ENCODE assay signal across 12 cellular contexts in the genomic region with DNA sequence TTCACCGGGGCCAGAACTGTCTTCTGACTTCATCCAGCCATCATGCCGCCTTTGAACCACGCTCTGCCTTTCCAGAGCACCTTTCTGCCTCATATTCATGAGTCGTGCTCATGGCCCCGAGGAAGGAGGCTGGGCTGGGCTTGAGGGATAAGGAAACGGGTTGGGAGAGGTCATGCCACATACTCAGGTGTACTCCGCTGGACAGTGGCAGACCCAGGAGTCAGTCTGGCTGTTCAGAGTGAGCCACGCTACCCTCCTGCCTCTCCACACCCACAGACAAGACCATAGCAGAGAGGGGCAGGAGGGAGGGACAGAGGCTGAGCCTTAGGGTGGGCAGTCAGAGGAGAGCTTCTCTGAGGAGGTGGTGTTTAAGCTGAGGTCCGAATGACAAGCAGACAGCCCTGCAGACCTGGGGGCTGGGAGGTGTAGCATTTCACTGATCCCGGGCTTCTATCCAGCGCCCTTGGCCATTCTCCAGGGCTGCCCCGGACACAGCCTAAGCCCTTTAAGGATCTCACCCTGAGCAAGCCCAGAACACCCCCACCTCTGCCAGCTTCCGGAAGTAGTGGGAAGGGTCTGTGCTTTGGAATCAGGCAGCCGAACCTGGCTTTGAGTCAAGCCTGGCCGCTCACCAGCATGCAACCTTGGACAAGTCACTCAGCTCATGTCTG.
DNase-seq lines count a peak whose midpoint lies in the region; FAIRE-seq and TF ChIP-seq lines count a peak whose summit lies in the region.
"Had no signal": no experiment of that assay in that cellular context is flagged by ENCODE, and none has a peak within 500 bp of the region (broad histone marks: within the 10 kb centered on the region; RNA-seq: fewer than 3 reads in every experiment).

No MANE protein-coding gene starts in this region.

- H3K36me3 ChIP-seq in bronchial epithelial cell (ENCODE audit: control insufficient read depth, insufficient read depth, low read length) (peaks cover 14% of the 10 kb centered on the region), mesenchymal stem cell (ENCODE audit: control insufficient read depth in 1 of 2, insufficient read depth in 2 of 2, low read depth in 1 of 2, low read length in 2 of 2) (peaks cover 0 to 59% of the 10 kb centered on the region in 2 experiments)
- H3K36me3 ChIP-seq: esophagus squamous epithelium had no signal

- H2BK5ac ChIP-seq in mesenchymal stem cell (ENCODE audit: low read depth, low read length, poor library complexity, severe bottlenecking): no peak overlapping the region

- H3K4ac ChIP-seq in mesenchymal stem cell (ENCODE audit: low read depth in 1 of 2, low read length in 2 of 2): no peak overlapping the region

- peak overlapping the region; percentile 44 for H2AK5ac ChIP-seq in mesenchymal stem cell (ENCODE audit: low read length, severe bottlenecking)

- H3K18ac ChIP-seq in mesenchymal stem cell (ENCODE audit: low read depth in 1 of 2, low read length in 2 of 2): no peak overlapping the region

- peak overlapping the region; percentile 60 for H3K27ac ChIP-seq in C4-2B
- no peak overlapping the region for H3K27ac ChIP-seq in mesenchymal stem cell (ENCODE audit: low read length, poor library complexity, severe bottlenecking)
- H3K27ac ChIP-seq: esophagus squamous epithelium had no signal

- no peaks in the 10 kb centered on the region for H3K27me3 Mint-ChIP-seq in activated T-helper 2 cell treated with anti-CD3 and anti-CD28 coated beads, Interferon-gamma antibody, Interleukin-2, Interleukin-4, amounts not matched to agents 10 μg/mL and 5 μg/mL and 100 μg/mL, durations not matched to agents 14 hours and 24 hours and 36 hours (ENCODE audit: low read depth)

- H3K9ac ChIP-seq in mesenchymal stem cell (ENCODE audit: low read length): no peak overlapping the region

- H2BK120ac ChIP-seq in mesenchymal stem cell (ENCODE audit: low read depth, low read length): no peak overlapping the region

- H3K4me1 Mint-ChIP-seq in activated T-helper 2 cell treated with anti-CD3 and anti-CD28 coated beads, Interferon-gamma antibody, Interleukin-2, Interleukin-4, amounts not matched to agents 10 μg/mL and 5 μg/mL and 100 μg/mL, durations not matched to agents 14 hours and 24 hours and 36 hours (ENCODE audit: low read depth): no peaks in the 10 kb centered on the region
- H3K4me1 Mint-ChIP-seq: naive thymus-derived CD8-positive, alpha-beta T cell had no signal

- peaks cover 12% of the 10 kb centered on the region for H3K9me3 ChIP-seq in mesenchymal stem cell (ENCODE audit: control insufficient read depth, low read length)

- no peak overlapping the region for H4K91ac ChIP-seq in mesenchymal stem cell (ENCODE audit: low read length)

- H3K27me3 ChIP-seq in bronchial epithelial cell (ENCODE audit: control insufficient read depth, insufficient read depth, low read length) (no peaks in the 10 kb centered on the region), mesenchymal stem cell (ENCODE audit: control insufficient read depth in 1 of 2, insufficient read depth in 1 of 2, low read length in 2 of 2) (peaks cover 0 to 27% of the 10 kb centered on the region in 2 experiments)

- no peaks in the 10 kb centered on the region for H3K36me3 Mint-ChIP-seq in activated T-helper 2 cell treated with anti-CD3 and anti-CD28 coated beads, Interferon-gamma antibody, Interleukin-2, Interleukin-4, amounts not matched to agents 10 μg/mL and 5 μg/mL and 100 μg/mL, durations not matched to agents 14 hours and 24 hours and 36 hours (ENCODE audit: low read depth)

- no peak overlapping the region for H4K8ac ChIP-seq in mesenchymal stem cell (ENCODE audit: low read length)

- DNase-seq in NCI-H2029 (lab: John Stamatoyannopoulos, UW): peak; percentile 54
- DNase-seq in bronchial epithelial cell (ENCODE audit: low read depth): peak; percentile 20
- no peak for DNase-seq in mesenchymal stem cell
- DNase-seq in activated T-helper 2 cell treated with anti-CD3 and anti-CD28 coated beads, Interferon-gamma antibody, Interleukin-2, Interleukin-4, amounts not matched to agents 10 μg/mL and 5 μg/mL and 100 μg/mL, durations not matched to agents 14 hours and 24 hours and 36 hours (ENCODE audit: low spot score): no peak
- DNase-seq in hepatic stellate cell (ENCODE audit: low spot score): no peak
- no peak for DNase-seq in NCI-H2107 (lab: John Stamatoyannopoulos, UW)
- no peak for DNase-seq in NCI-H526 (lab: John Stamatoyannopoulos, UW)
- DNase-seq: activated CD4-positive, CD25-positive, alpha-beta regulatory T cell; esophagus squamous epithelium; naive thymus-derived CD8-positive, alpha-beta T cell; NCI-H510A treated with DMSO at 0.1 percent for 48 hours had no signal

- H3K4me3 ChIP-seq in bronchial epithelial cell (ENCODE audit: low read depth, low read length) (no peak overlapping the region), mesenchymal stem cell (ENCODE audit: insufficient read depth in 1 of 2, low read depth in 1 of 2, low read length in 2 of 2) (no peak overlapping the region)
- H3K4me3 ChIP-seq: esophagus squamous epithelium had no signal

- H3K27ac Mint-ChIP-seq in activated T-helper 2 cell treated with anti-CD3 and anti-CD28 coated beads, Interferon-gamma antibody, Interleukin-2, Interleukin-4, amounts not matched to agents 10 μg/mL and 5 μg/mL and 100 μg/mL, durations not matched to agents 14 hours and 24 hours and 36 hours: no peak overlapping the region
- H3K27ac Mint-ChIP-seq: naive thymus-derived CD8-positive, alpha-beta T cell had no signal

- H3K9me3 Mint-ChIP-seq in activated T-helper 2 cell treated with anti-CD3 and anti-CD28 coated beads, Interferon-gamma antibody, Interleukin-2, Interleukin-4, amounts not matched to agents 10 μg/mL and 5 μg/mL and 100 μg/mL, durations not matched to agents 14 hours and 24 hours and 36 hours: no peaks in the 10 kb centered on the region

- no peak for TF ChIP-seq CTCF in C4-2B (conservative IDR thresholded peaks at IDR 0.05)
- TF ChIP-seq CTCF in bronchial epithelial cell (IDR thresholded peaks at IDR 0.05; ENCODE audit: insufficient read depth, low read length, severe bottlenecking): no peak

- H3K23ac ChIP-seq in mesenchymal stem cell (ENCODE audit: low read length in 2 of 2): no peak overlapping the region

- no peak overlapping the region for H3K4me3 Mint-ChIP-seq in activated T-helper 2 cell treated with anti-CD3 and anti-CD28 coated beads, Interferon-gamma antibody, Interleukin-2, Interleukin-4, amounts not matched to agents 10 μg/mL and 5 μg/mL and 100 μg/mL, durations not matched to agents 14 hours and 24 hours and 36 hours (ENCODE audit: low read depth)
- H3K4me3 Mint-ChIP-seq: naive thymus-derived CD8-positive, alpha-beta T cell had no signal

- 86% methylated on average over 13 of the region's 15 CpGs for WGBS in mesenchymal stem cell

- H2BK15ac ChIP-seq in mesenchymal stem cell (ENCODE audit: low read depth, poor library complexity, severe bottlenecking): no peak overlapping the region

- H2BK12ac ChIP-seq in mesenchymal stem cell (ENCODE audit: low read length in 2 of 2): no peak overlapping the region

- H3K4me1 ChIP-seq in mesenchymal stem cell (ENCODE audit: control insufficient read depth, insufficient read depth, low read depth, low read length): peaks cover 34% of the 10 kb centered on the region

- no peak overlapping the region for H3K14ac ChIP-seq in mesenchymal stem cell (ENCODE audit: low read length in 2 of 2)

- intact Hi-C loops in activated T-helper 2 cell treated with anti-CD3 and anti-CD28 coated beads, Interferon-gamma antibody, Interleukin-2, Interleukin-4, amounts not matched to agents 10 μg/mL and 5 μg/mL and 100 μg/mL, durations not matched to agents 14 hours and 24 hours and 36 hours (cut with micrococcal nuclease): no loop called here

- no peak overlapping the region for H3K4me2 ChIP-seq in mesenchymal stem cell (ENCODE audit: low read length, poor library complexity, severe bottlenecking)

- H2AFZ ChIP-seq in mesenchymal stem cell (ENCODE audit: low read depth, low read length): no peak overlapping the region

- peaks cover 22% of the 10 kb centered on the region for H3K79me1 ChIP-seq in mesenchymal stem cell (replicated peaks; ENCODE audit: low read length, poor library complexity, severe bottlenecking)

- FAIRE-seq in bronchial epithelial cell (lab: Jason Lieb, UNC): no peak

Comparison
In these comparisons a context has a peak if more than half of its experiments do, and no peak if none do; other contexts are left out.
1. DNase-seq: peak in NCI-H2029 (single experiment) and bronchial epithelial cell (single experiment); none in mesenchymal stem cell (single experiment), activated T-helper 2 cell treated with anti-CD3 and anti-CD28 coated beads, Interferon-gamma antibody, Interleukin-2, Interleukin-4, amounts not matched to agents 10 μg/mL and 5 μg/mL and 100 μg/mL, durations not matched to agents 14 hours and 24 hours and 36 hours (single experiment), hepatic stellate cell (single experiment), NCI-H2107 (single experiment) and NCI-H526 (0 of 2).